In the genomic region with DNA sequence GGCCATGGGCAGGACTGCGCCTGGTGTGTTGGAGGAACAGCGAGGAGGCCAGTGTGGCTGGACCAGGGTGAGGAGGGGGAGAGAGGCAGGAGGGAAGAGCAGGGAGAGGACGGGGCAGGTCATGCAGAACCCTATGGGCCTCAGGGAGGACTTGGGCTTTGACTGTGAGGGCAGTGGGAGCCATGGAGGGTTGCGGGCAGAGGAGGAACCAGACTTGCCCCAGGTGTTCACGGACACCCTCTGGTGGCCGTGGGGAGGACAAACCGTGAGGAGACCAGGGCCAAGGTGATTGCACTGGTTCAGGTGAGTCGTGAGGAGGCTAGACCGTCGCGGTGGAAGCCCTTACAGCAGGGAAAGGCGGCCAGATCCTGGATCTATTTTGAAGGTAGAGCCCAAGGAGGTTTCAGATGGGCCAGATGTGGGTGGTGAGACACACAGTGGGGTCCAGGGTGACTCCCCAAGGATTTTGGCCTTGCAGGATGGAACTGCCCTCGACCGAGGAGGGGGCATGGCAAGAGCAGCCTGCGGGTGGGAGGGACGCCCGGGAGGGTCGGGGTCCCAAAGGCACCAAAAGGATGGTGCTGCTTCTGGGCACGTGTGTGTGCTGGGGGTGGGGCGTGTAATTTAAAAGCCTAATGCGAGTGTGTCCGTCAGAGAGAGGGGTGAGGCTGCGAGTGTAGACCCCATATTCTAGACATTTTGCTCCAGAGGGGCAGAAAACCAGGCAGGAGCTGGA, we compare ENCODE assay signal across 9 cellular contexts. TPM values are rescaled to one million over a fixed set of nuclear protein-coding genes. Genes with fewer than 3 reads are reported as not detected.
DNase-seq lines count a peak whose midpoint lies in the region; ATAC-seq and TF ChIP-seq lines count a peak whose summit lies in the region.
"Had no signal": no experiment of that assay in that cellular context is flagged by ENCODE, and none has a peak within 500 bp of the region (broad histone marks: within the 10 kb centered on the region; RNA-seq: fewer than 3 reads in every experiment).

No MANE protein-coding gene starts in this region.

- H3K27ac ChIP-seq in left ventricle myocardium inferior (replicated peaks) (no peak overlapping the region), Panc1 (ENCODE audit: low read length) (no peak overlapping the region), esophagus muscularis mucosa (replicated peaks in 1 of 4) (no peak overlapping the region), temporal lobe (ENCODE audit: low read depth, low read length) (peak overlapping the region; percentile 17)

- no peak overlapping the region for H3K4me3 ChIP-seq in left ventricle myocardium inferior
- H3K4me3 ChIP-seq in Panc1 (ENCODE audit: low read depth in 2 of 2, low read length in 2 of 2): no peak overlapping the region
- H3K4me3 ChIP-seq in esophagus muscularis mucosa: no peak overlapping the region
- H3K4me3 ChIP-seq: MG63 had no signal

- peaks cover 64% of the 10 kb centered on the region for H3K4me1 ChIP-seq in left ventricle myocardium inferior
- H3K4me1 ChIP-seq in Panc1 (ENCODE audit: control insufficient read depth, insufficient read depth, low read length): peaks cover 40% of the 10 kb centered on the region
- peaks cover 49 to 74% (median 62%) of the 10 kb centered on the region in 4 donors for H3K4me1 ChIP-seq in esophagus muscularis mucosa

- TF ChIP-seq CTCF in left ventricle myocardium inferior (IDR thresholded peaks at IDR 0.05; ENCODE audit: borderline replicate concordance): peak; percentile 8
- TF ChIP-seq CTCF in Panc1 (IDR thresholded peaks at IDR 0.05): peak; percentile 57
- TF ChIP-seq CTCF in esophagus muscularis mucosa (IDR thresholded peaks at IDR 0.05): no peak

- H3K36me3 ChIP-seq in left ventricle myocardium inferior (no peaks in the 10 kb centered on the region), Panc1 (ENCODE audit: control insufficient read depth, insufficient read depth, low read length) (peaks cover 6% of the 10 kb centered on the region; the same call in 1 of the 2 replicates), esophagus muscularis mucosa (peaks cover 0 to 5% (median 0%) of the 10 kb centered on the region in 4 donors)
- H3K36me3 ChIP-seq: MG63 had no signal

- in situ Hi-C loops in Panc1 (cut with HindIII; ENCODE audit: low pct_unique_long_range_greater_than_20kb, low sequenced_read_pairs): no loop called here

- no peak for DNase-seq in left ventricle myocardium inferior
- no peak for DNase-seq in cardiac septum (ENCODE audit: low spot score)
- DNase-seq in Panc1 (ENCODE audit: low read depth, low spot score): no peak
- DNase-seq in esophagus muscularis mucosa (ENCODE audit: extremely low spot score): no peak
- DNase-seq in COR-L47 (lab: John Stamatoyannopoulos, UW): no peak
- DNase-seq: MG63 had no signal

- intact Hi-C loops in left ventricle myocardium inferior (cut with micrococcal nuclease): no loop called here
- intact Hi-C loops in cardiac septum (cut with DNase I): no loop called here
- intact Hi-C loops in Panc1 (cut with micrococcal nuclease; ENCODE audit: unreplicated experiment): no loop called here
- intact Hi-C loops in esophagus muscularis mucosa (cut with DNase I): no loop called here

- CTCF ChIA-PET in Panc1 (lab: Charles Lee): no interaction called here

- ATAC-seq in Panc1 (no peak), GM19395 (IDR thresholded peaks at IDR 0.05; ENCODE audit: unreplicated experiment) (no peak), GM19397 (IDR thresholded peaks at IDR 0.05; ENCODE audit: unreplicated experiment) (no peak)

- 73% methylated on average over 23 of the region's 23 CpGs for WGBS in esophagus muscularis mucosa

- peak; percentile 9 for TF ChIP-seq POLR2A in esophagus muscularis mucosa (IDR thresholded peaks at IDR 0.05; ENCODE audit: low read depth)

- no peak for TF ChIP-seq EP300 in esophagus muscularis mucosa (IDR thresholded peaks at IDR 0.05)

- no peaks in the 10 kb centered on the region for H3K9me3 ChIP-seq in left ventricle myocardium inferior (replicated peaks)
- no peaks in the 10 kb centered on the region for H3K9me3 ChIP-seq in Panc1 (ENCODE audit: control insufficient read depth, insufficient read depth, low read depth, low read length)
- H3K9me3 ChIP-seq in esophagus muscularis mucosa: no peaks in the 10 kb centered on the region
- H3K9me3 ChIP-seq: MG63 had no signal

- H3K27me3 ChIP-seq in left ventricle myocardium inferior (ENCODE audit: low read depth): no peaks in the 10 kb centered on the region
- no peaks in the 10 kb centered on the region for H3K27me3 ChIP-seq in Panc1 (ENCODE audit: control insufficient read depth, insufficient read depth, low read length)
- peaks cover 0 to 38% (median 0%) of the 10 kb centered on the region in 4 donors for H3K27me3 ChIP-seq in esophagus muscularis mucosa
- H3K27me3 ChIP-seq: MG63 had no signal

- BruUV-seq in Panc1 (replicated peaks; lab: Mats Ljungman, UMichigan): no TSS peak

- POLR2A ChIA-PET in Panc1 (lab: Charles Lee): no interaction called here

RNA-seq across cellular contexts. Expression of gene REXO1, which starts 2.7 kb away (rescaled TPM):
- 17.7 TPM for total RNA-seq in left ventricle myocardium inferior
- total RNA-seq in cardiac septum: 16.7 TPM
- 52.1 TPM for total RNA-seq in Panc1 (2021; ENCODE audit: unreplicated experiment)
- polyA plus RNA-seq in Panc1 (2012; ENCODE audit: insufficient read length): 66.2 TPM
- 10 to 100 TPM; 16.2 to 36.0 (median 26.1) TPM for total RNA-seq in esophagus muscularis mucosa
- 9.6 TPM for total RNA-seq in temporal lobe

RNA-seq across cellular contexts. Expression of gene KLF16, which starts 12.4 kb away (rescaled TPM):
- total RNA-seq in left ventricle myocardium inferior (6.4 TPM), cardiac septum (14.1 TPM), Panc1 (2021; ENCODE audit: unreplicated experiment) (79.3 TPM), esophagus muscularis mucosa (10 to 100 TPM in 1 of 4 donors, 1 to 10 TPM in 3; 2.5 to 10.8 (median 8.5) TPM), temporal lobe (3.4 TPM)
- 74.5 TPM for polyA plus RNA-seq in Panc1 (2012; ENCODE audit: insufficient read length)

RNA-seq across cellular contexts. Expression of gene ABHD17A, which starts 34.3 kb away (rescaled TPM):
- total RNA-seq in left ventricle myocardium inferior: 55.6 TPM
- total RNA-seq in cardiac septum: 61.1 TPM
- 57.1 TPM for total RNA-seq in Panc1 (2021; ENCODE audit: unreplicated experiment)
- 92.3 TPM for polyA plus RNA-seq in Panc1 (2012; ENCODE audit: insufficient read length)
- 100 to 1,000 TPM in 2 of 4 donors, 10 to 100 TPM in 2; 89.7 to 125 (median 102) TPM for total RNA-seq in esophagus muscularis mucosa
- total RNA-seq in temporal lobe: 22.6 TPM

RNA-seq across cellular contexts. Expression of gene ATP8B3, which starts 38.9 kb away (rescaled TPM):
- 0.41 TPM for total RNA-seq in left ventricle myocardium inferior
- 0.78 TPM for total RNA-seq in cardiac septum
- total RNA-seq in Panc1 (2021; ENCODE audit: unreplicated experiment): 67.7 TPM
- polyA plus RNA-seq in Panc1 (2012; ENCODE audit: insufficient read length): 30.0 TPM
- under 1 TPM; 0.19 to 0.92 (median 0.66) TPM for total RNA-seq in esophagus muscularis mucosa
- total RNA-seq in temporal lobe: under 0.01 TPM

RNA-seq across cellular contexts. Expression of gene ADAT3, which starts 54.2 kb away (rescaled TPM):
- total RNA-seq in left ventricle myocardium inferior (1.8 TPM), cardiac septum (2.1 TPM), Panc1 (2021; ENCODE audit: unreplicated experiment) (8.9 TPM), esophagus muscularis mucosa (1 to 10 TPM; 3.8 to 5.6 (median 4.4) TPM), temporal lobe (0.74 TPM)
- 8.5 TPM for polyA plus RNA-seq in Panc1 (2012; ENCODE audit: insufficient read length)

Comparison
In these comparisons a context has a peak if more than half of its experiments do, and no peak if none do; other contexts are left out.
1. CTCF ChIP-seq: peak in left ventricle myocardium inferior (single experiment) and Panc1 (single experiment); none in esophagus muscularis mucosa (0 of 3).